ENCODE assay signal across 8 cellular contexts in the genomic region with DNA sequence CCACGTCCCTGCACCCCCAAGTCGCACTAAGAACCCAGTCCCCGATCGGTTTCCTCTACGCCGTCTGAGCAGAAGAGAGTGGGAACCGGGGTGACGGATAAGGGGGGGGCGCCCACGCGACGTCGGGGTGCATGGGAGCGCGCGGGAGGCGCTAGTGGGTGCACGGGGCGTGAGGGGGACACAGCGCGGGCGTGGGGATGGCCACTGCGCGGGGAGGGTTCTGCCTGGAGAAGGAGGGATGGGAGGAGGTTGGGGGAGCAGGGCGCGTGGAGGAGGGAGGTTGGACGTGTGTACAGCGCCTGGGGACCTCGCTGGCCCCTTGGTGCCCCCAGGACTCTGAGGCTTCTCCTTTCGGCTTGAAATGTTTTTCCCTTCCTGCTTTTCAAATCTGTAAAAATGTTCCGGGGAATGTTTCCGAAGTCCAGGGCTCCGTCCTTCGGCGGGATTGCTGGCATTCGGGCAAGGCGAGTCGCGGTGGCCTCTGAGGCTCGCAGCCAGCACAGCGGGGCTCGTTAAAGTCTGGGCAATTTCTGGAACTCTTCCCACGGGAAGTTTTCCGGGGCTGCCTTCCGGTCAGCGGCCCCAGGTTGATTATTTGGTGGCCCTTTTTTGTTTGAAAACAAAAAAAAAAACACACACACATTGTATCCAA. TPM values are rescaled to one million over a fixed set of nuclear protein-coding genes. Genes with fewer than 3 reads are reported as not detected.
DNase-seq lines count a peak whose midpoint lies in the region; ATAC-seq and TF ChIP-seq lines count a peak whose summit lies in the region.

No MANE protein-coding gene starts in this region.

- peak overlapping the region; percentile 88 for H3K4me2 ChIP-seq in GM23338
- H3K4me2 ChIP-seq in PC-3 (ENCODE audit: low read length): peak overlapping the region; percentile 59
- peak overlapping the region; percentile 50 for H3K4me2 ChIP-seq in skeletal muscle satellite cell (ENCODE audit: low read length)

- H3K9me3 ChIP-seq in PC-3 (ENCODE audit: low read length) (no peaks in the 10 kb centered on the region), iPS-18a (ENCODE audit: control insufficient read depth, low read depth, low read length) (no peaks in the 10 kb centered on the region), skeletal muscle satellite cell (replicated peaks; ENCODE audit: low read length) (no peaks in the 10 kb centered on the region)

- no TSS peak for BruUV-seq in PC-3 (replicated peaks; lab: Mats Ljungman, UMichigan)

- H3K9ac ChIP-seq in PC-3 (ENCODE audit: low read length): no peak overlapping the region
- H3K9ac ChIP-seq in iPS-18a (ENCODE audit: low read length): peak overlapping the region; percentile 53
- H3K9ac ChIP-seq in skeletal muscle satellite cell (ENCODE audit: low read depth, low read length): no peak overlapping the region

- H3F3A ChIP-seq in GM23338 (replicated peaks; ENCODE audit: low read depth) (peaks cover 19% of the 10 kb centered on the region; the same call in 1 of the 2 replicates), PC-3 (ENCODE audit: low read length, unreplicated experiment) (no peaks in the 10 kb centered on the region)

- CTCF ChIA-PET in PC-3 (lab: Charles Lee): no interaction called here

- H3K9me2 ChIP-seq in GM23338 (ENCODE audit: insufficient read depth): no peaks in the 10 kb centered on the region
- no peaks in the 10 kb centered on the region for H3K9me2 ChIP-seq in PC-3 (replicated peaks; ENCODE audit: low read length)

- H3K9me3 Mint-ChIP-seq in GM23338: no peaks in the 10 kb centered on the region

- H3K79me2 ChIP-seq in GM23338 (replicated peaks; ENCODE audit: insufficient read depth) (peaks cover 63% of the 10 kb centered on the region), PC-3 (ENCODE audit: low read length) (no peaks in the 10 kb centered on the region)

- peak overlapping the region; percentile 75 for H3K4me3 ChIP-seq in GM23338
- H3K4me3 ChIP-seq in PC-3 (ENCODE audit: low read length): peak overlapping the region; percentile 40; the same call in 1 of the 2 replicates
- peak overlapping the region; percentile 63 for H3K4me3 ChIP-seq in iPS-18a (ENCODE audit: low read length)
- H3K4me3 ChIP-seq in skeletal muscle satellite cell (ENCODE audit: low read length): no peak overlapping the region

- intact Hi-C loops in PC-3 (cut with micrococcal nuclease): no loop called here

- H3K27ac ChIP-seq in GM23338 (ENCODE audit: low read depth) (no peak overlapping the region), PC-3 (ENCODE audit: low read length) (no peak overlapping the region), iPS-18a (ENCODE audit: low read length) (no peak overlapping the region)

- POLR2A ChIA-PET in PC-3 (lab: Charles Lee; ENCODE audit: unreplicated experiment): no interaction called here

- DNase-seq in GM23338 (ENCODE audit: low spot score) (peak; percentile 57), PC-3 (peak; percentile 6), GOT3 (lab: John Stamatoyannopoulos, UW) (no peak)
- no peak for DNase-seq in central memory CD4-positive, alpha-beta T cell

- H2AFZ ChIP-seq in GM23338 (no peak overlapping the region), PC-3 (ENCODE audit: low read length) (peak overlapping the region; percentile 64)

- H3K36me3 ChIP-seq in GM23338 (ENCODE audit: insufficient read depth) (peaks cover 3% of the 10 kb centered on the region; the same call in 1 of the 2 replicates), PC-3 (ENCODE audit: low read depth, low read length) (no peaks in the 10 kb centered on the region), iPS-18a (ENCODE audit: control insufficient read depth, low read depth, low read length) (peaks cover 11% of the 10 kb centered on the region), skeletal muscle satellite cell (ENCODE audit: insufficient read depth, low read length) (no peaks in the 10 kb centered on the region)

- H3K4me3 Mint-ChIP-seq in GM23338: peak overlapping the region; percentile 84

- TF ChIP-seq CTCF in GM23338 (conservative IDR thresholded peaks at IDR 0.05; ENCODE audit: low read depth in 2 of 2) (no peak), PC-3 (conservative IDR thresholded peaks at IDR 0.05; ENCODE audit: low read depth, low read length) (no peak)

- H4K20me1 ChIP-seq in GM23338 (replicated peaks; ENCODE audit: insufficient read depth) (peaks cover 18% of the 10 kb centered on the region), PC-3 (ENCODE audit: low read length) (no peaks in the 10 kb centered on the region)

- ATAC-seq in GM23338: peak; percentile 14
- no peak for ATAC-seq in PC-3
- ATAC-seq in HG02981 (IDR thresholded peaks at IDR 0.05; ENCODE audit: unreplicated experiment): no peak
- ATAC-seq in HG02588 (IDR thresholded peaks at IDR 0.05; ENCODE audit: unreplicated experiment): no peak

- H3K4me1 Mint-ChIP-seq in GM23338: peaks cover 56% of the 10 kb centered on the region

- peaks cover 56% of the 10 kb centered on the region for H3K4me1 ChIP-seq in GM23338 (ENCODE audit: insufficient read depth)
- H3K4me1 ChIP-seq in PC-3 (ENCODE audit: insufficient read depth, low read length): peaks cover 2% of the 10 kb centered on the region; the same call in 1 of the 2 replicates
- H3K4me1 ChIP-seq in iPS-18a (ENCODE audit: control insufficient read depth, low read depth, low read length): peaks cover 32% of the 10 kb centered on the region
- H3K4me1 ChIP-seq in skeletal muscle satellite cell (ENCODE audit: control insufficient read depth, insufficient read depth, low read length): peaks cover 4% of the 10 kb centered on the region

- peaks cover 9% of the 10 kb centered on the region; the same call in 2 of the 3 replicates for H3K36me3 Mint-ChIP-seq in GM23338 (ENCODE audit: low read depth)

- H3K27ac Mint-ChIP-seq in GM23338: peak overlapping the region; percentile 75

- H3K27me3 ChIP-seq in GM23338 (ENCODE audit: insufficient read depth) (0 out of 2 replicates have a peak, but pooled peaks cover 4% of the 10 kb centered on the region), PC-3 (ENCODE audit: low read length) (0 out of 2 replicates have a peak, but pooled peaks cover 4% of the 10 kb centered on the region), iPS-18a (ENCODE audit: control insufficient read depth, insufficient read depth, low read length) (peaks cover 73% of the 10 kb centered on the region), skeletal muscle satellite cell (ENCODE audit: control insufficient read depth, insufficient read depth, low read length) (peaks cover 95% of the 10 kb centered on the region)

- H3K27me3 Mint-ChIP-seq in GM23338 (ENCODE audit: insufficient read depth, low read depth, poor library complexity): peaks cover 3% of the 10 kb centered on the region

TF ChIP-seq in GM23338, 12 proteins besides CTCF, POLR2A, EP300 and RAD21 (continues in another document):
- TF ChIP-seq POLR2AphosphoS5 (IDR thresholded peaks at IDR 0.05; ENCODE audit: low read depth): no peak
- TF ChIP-seq, protein P1, sequence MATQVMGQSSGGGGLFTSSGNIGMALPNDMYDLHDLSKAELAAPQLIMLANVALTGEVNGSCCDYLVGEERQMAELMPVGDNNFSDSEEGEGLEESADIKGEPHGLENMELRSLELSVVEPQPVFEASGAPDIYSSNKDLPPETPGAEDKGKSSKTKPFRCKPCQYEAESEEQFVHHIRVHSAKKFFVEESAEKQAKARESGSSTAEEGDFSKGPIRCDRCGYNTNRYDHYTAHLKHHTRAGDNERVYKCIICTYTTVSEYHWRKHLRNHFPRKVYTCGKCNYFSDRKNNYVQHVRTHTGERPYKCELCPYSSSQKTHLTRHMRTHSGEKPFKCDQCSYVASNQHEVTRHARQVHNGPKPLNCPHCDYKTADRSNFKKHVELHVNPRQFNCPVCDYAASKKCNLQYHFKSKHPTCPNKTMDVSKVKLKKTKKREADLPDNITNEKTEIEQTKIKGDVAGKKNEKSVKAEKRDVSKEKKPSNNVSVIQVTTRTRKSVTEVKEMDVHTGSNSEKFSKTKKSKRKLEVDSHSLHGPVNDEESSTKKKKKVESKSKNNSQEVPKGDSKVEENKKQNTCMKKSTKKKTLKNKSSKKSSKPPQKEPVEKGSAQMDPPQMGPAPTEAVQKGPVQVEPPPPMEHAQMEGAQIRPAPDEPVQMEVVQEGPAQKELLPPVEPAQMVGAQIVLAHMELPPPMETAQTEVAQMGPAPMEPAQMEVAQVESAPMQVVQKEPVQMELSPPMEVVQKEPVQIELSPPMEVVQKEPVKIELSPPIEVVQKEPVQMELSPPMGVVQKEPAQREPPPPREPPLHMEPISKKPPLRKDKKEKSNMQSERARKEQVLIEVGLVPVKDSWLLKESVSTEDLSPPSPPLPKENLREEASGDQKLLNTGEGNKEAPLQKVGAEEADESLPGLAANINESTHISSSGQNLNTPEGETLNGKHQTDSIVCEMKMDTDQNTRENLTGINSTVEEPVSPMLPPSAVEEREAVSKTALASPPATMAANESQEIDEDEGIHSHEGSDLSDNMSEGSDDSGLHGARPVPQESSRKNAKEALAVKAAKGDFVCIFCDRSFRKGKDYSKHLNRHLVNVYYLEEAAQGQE (IDR thresholded peaks at IDR 0.05; ENCODE audit: unreplicated experiment): no peak
- TF ChIP-seq CREB1 (CRISPR knock-in tag; IDR thresholded peaks at IDR 0.05; ENCODE audit: low read depth): no peak

RNA-seq across cellular contexts. Expression of a gene that starts 13.1 kb away (rescaled TPM):
- total RNA-seq in GM23338 (2014; rRNA removed; shearing (Covaris generic)): 141 and 168 TPM in 2 replicates
- 63.6 and 72.8 TPM in 2 replicates for polyA plus RNA-seq in GM23338 (2016; fragmentation: Nextera tagmentation; extraction: Ambion mirVana)
- total RNA-seq in PC-3 (2014; rRNA removed): 66.6 and 100 TPM in 2 replicates
- total RNA-seq in skeletal muscle satellite cell (2012; rRNA removed): 44.3 and 54.5 TPM in 2 replicates

Comparison
In these comparisons a context has a peak if more than half of its experiments do, and no peak if none do; other contexts are left out.
1. DNase-seq: peak in GM23338 (single experiment) and PC-3 (single experiment); none in GOT3 (single experiment) and central memory CD4-positive, alpha-beta T cell (single experiment).
2. Peak in every context shown above with its lines, with median percentiles within 50 percentile points of each other: H3K4me2 ChIP-seq.